ENCODE assay signal across 13 cellular contexts in genomic region chr3:23094890-23095462, GRCh38.
DNase-seq lines count a peak whose midpoint lies in the region; ATAC-seq, FAIRE-seq and TF ChIP-seq lines count a peak whose summit lies in the region.
"Had no signal": no experiment of that assay in that cellular context is flagged by ENCODE, and none has a peak within 500 bp of the region (broad histone marks: within the 10 kb centered on the region; RNA-seq: fewer than 3 reads in every experiment).

No MANE protein-coding gene starts in this region.

- ATAC-seq in A549 (peak; percentile 95 to 99), foreskin keratinocyte (peak; percentile 98), GM21528 (IDR thresholded peaks at IDR 0.05; ENCODE audit: low FRiP score, unreplicated experiment) (no peak), HG02870 (IDR thresholded peaks at IDR 0.05; ENCODE audit: unreplicated experiment) (no peak)

- no peaks in the 10 kb centered on the region for H3K4me1 Mint-ChIP-seq in HFFc6 (ENCODE audit: low read depth)
- H3K4me1 Mint-ChIP-seq: activated naive CD8-positive, alpha-beta T cell treated with anti-CD3 and anti-CD28 coated beads, Interleukin-2, amount 10 ng/mL, durations not matched to agents 7 days and 5 days had no signal

- no peaks in the 10 kb centered on the region for H3K36me3 Mint-ChIP-seq in HFFc6 (ENCODE audit: low read depth)
- H3K36me3 Mint-ChIP-seq: activated naive CD8-positive, alpha-beta T cell treated with anti-CD3 and anti-CD28 coated beads, Interleukin-2, amount 10 ng/mL, durations not matched to agents 7 days and 5 days had no signal

- no peak for TF ChIP-seq EP300 in A549 (IDR thresholded peaks at IDR 0.05)

- no peak for TF ChIP-seq RAD21 in A549 (conservative IDR thresholded peaks at IDR 0.05 in 1 of 2, IDR thresholded peaks at IDR 0.05 in 1 of 2)

- peaks cover 23% of the 10 kb centered on the region for H3K4me1 ChIP-seq in A549
- no peaks in the 10 kb centered on the region for H3K4me1 ChIP-seq in foreskin keratinocyte
- H3K4me1 ChIP-seq in vagina = no peaks in the 10 kb centered on the region
- H3K4me1 ChIP-seq in thyroid gland = peaks cover 0 to 9% of the 10 kb centered on the region in 2 donors

- DNase-seq in A549 (ENCODE audit: low read depth in 1 of 2, low spot score in 1 of 2) (peak; percentile 68 to 70), HFFc6 (peak; percentile 19), RPMI7951 (ENCODE audit: low read depth) (peak; percentile 78), foreskin keratinocyte (peak; percentile 62 to 81), vagina (ENCODE audit: extremely low spot score in 2 of 2) (no peak), thyroid gland (no peak)
- DNase-seq: activated B cell treated with CpG ODN at 0.5 μM for 24 hours; activated naive CD8-positive, alpha-beta T cell treated with anti-CD3 and anti-CD28 coated beads, Interleukin-2, amount 10 ng/mL, durations not matched to agents 7 days and 5 days; esophagus squamous epithelium; NCI-H524 treated with DMSO at 0.1 percent for 48 hours had no signal

- H3K9me3 ChIP-seq in A549 = no peaks in the 10 kb centered on the region
- no peaks in the 10 kb centered on the region for H3K9me3 ChIP-seq in vagina
- H3K9me3 ChIP-seq in thyroid gland = no peaks in the 10 kb centered on the region
- H3K9me3 ChIP-seq: esophagus squamous epithelium had no signal

- TF ChIP-seq CTCF in A549 (IDR thresholded peaks at IDR 0.05) (no peak), HFFc6 (IDR thresholded peaks at IDR 0.05) (no peak), foreskin keratinocyte (conservative IDR thresholded peaks at IDR 0.05) (no peak), vagina (IDR thresholded peaks at IDR 0.05) (no peak), thyroid gland (IDR thresholded peaks at IDR 0.05) (no peak)

- POLR2A ChIA-PET in A549 (lab: Yijun Ruan, JAX) = no interaction called here

- peak overlapping the region; percentile 57 for H3K4me2 ChIP-seq in A549

- H3K27ac Mint-ChIP-seq in HFFc6 = no peak overlapping the region
- H3K27ac Mint-ChIP-seq: activated B cell treated with CpG ODN at 0.5 μM for 24 hours; activated naive CD8-positive, alpha-beta T cell treated with anti-CD3 and anti-CD28 coated beads, Interleukin-2, amount 10 ng/mL, durations not matched to agents 7 days and 5 days; B cell had no signal

- peak; percentile 89 for FAIRE-seq in A549 (lab: Jason Lieb, UNC)

- 25% methylated on average over 4 of the region's 4 CpGs for WGBS in A549 (ENCODE audit: missing lambda C conversion rate)
- WGBS in thyroid gland, 2 donors = 96 to 97% methylated on average over 4 of the region's 4 CpGs

- CTCF ChIA-PET in A549 (lab: Yijun Ruan, JAX) = no interaction called here

- H3K9me3 Mint-ChIP-seq in HFFc6 = no peaks in the 10 kb centered on the region
- H3K9me3 Mint-ChIP-seq: activated B cell treated with CpG ODN at 0.5 μM for 24 hours had no signal

- TF ChIP-seq POLR2A in A549 (IDR thresholded peaks at IDR 0.05; ENCODE audit: low read length) (no peak), vagina (IDR thresholded peaks at IDR 0.05) (no peak), thyroid gland (IDR thresholded peaks at IDR 0.05) (no peak)

- H3K27me3 ChIP-seq in foreskin keratinocyte (peaks cover 44% of the 10 kb centered on the region), vagina (no peaks in the 10 kb centered on the region), thyroid gland (no peaks in the 10 kb centered on the region)
- H3K27me3 ChIP-seq: esophagus squamous epithelium had no signal

- no peak overlapping the region for H3K4me3 Mint-ChIP-seq in HFFc6
- H3K4me3 Mint-ChIP-seq: activated B cell treated with CpG ODN at 0.5 μM for 24 hours; activated naive CD8-positive, alpha-beta T cell treated with anti-CD3 and anti-CD28 coated beads, Interleukin-2, amount 10 ng/mL, durations not matched to agents 7 days and 5 days; B cell had no signal

- H3K36me3 ChIP-seq in vagina (no peaks in the 10 kb centered on the region), thyroid gland (no peaks in the 10 kb centered on the region)
- H3K36me3 ChIP-seq: esophagus squamous epithelium had no signal

- intact Hi-C loops in vagina (cut with DNase I) (no loop called here), thyroid gland (cut with DNase I) (no loop called here)

- H3K4me3 ChIP-seq in A549 (no peak overlapping the region), vagina (no peak overlapping the region), thyroid gland (replicated peaks in 1 of 3) (no peak overlapping the region)
- H3K4me3 ChIP-seq: esophagus squamous epithelium had no signal

- no peak overlapping the region for H3K27ac ChIP-seq in A549
- H3K27ac ChIP-seq in foreskin keratinocyte = no peak overlapping the region
- H3K27ac ChIP-seq in vagina = no peak overlapping the region
- H3K27ac ChIP-seq in thyroid gland = no peak overlapping the region
- H3K27ac ChIP-seq: esophagus squamous epithelium had no signal

- H3K27me3 Mint-ChIP-seq in HFFc6 (ENCODE audit: insufficient read depth) = peaks cover 3% of the 10 kb centered on the region
- H3K27me3 Mint-ChIP-seq: B cell had no signal

TF ChIP-seq in A549, 52 proteins besides CTCF, POLR2A, EP300 and RAD21:
- TF ChIP-seq HOXA7 (CRISPR knock-in tag; IDR thresholded peaks at IDR 0.05) (no peak), FOXS1 (CRISPR knock-in tag; IDR thresholded peaks at IDR 0.05) (peak; percentile 95), JUNB (IDR thresholded peaks at IDR 0.05) (peak; percentile 77), ZFP36 (IDR thresholded peaks at IDR 0.05; ENCODE audit: borderline replicate concordance, partially characterized antibody) (no peak), SMC3 (IDR thresholded peaks at IDR 0.05) (no peak), SREBF2 (IDR thresholded peaks at IDR 0.05) (no peak), ZNF302 (CRISPR knock-in tag; IDR thresholded peaks at IDR 0.05) (no peak), MAX (IDR thresholded peaks at IDR 0.05) (peak; percentile 28; the same call in 1 of the 2 replicates), CEBPB (IDR thresholded peaks at IDR 0.05) (peak in 1 of 2 experiments; percentile 34; a peak in 1 of 4 replicates), ELK1 (IDR thresholded peaks at IDR 0.05; ENCODE audit: low read depth, low read length) (no peak), KDM1A (IDR thresholded peaks at IDR 0.05; ENCODE audit: low read depth) (no peak), GATA3 (IDR thresholded peaks at IDR 0.05; ENCODE audit: borderline replicate concordance) (no peak), TP53 (CRISPR knock-in tag; IDR thresholded peaks at IDR 0.05) (no peak), HOXB13 (CRISPR knock-in tag; IDR thresholded peaks at IDR 0.05; ENCODE audit: low read depth) (no peak), FOSL2 (IDR thresholded peaks at IDR 0.05) (peak; percentile 82), FOSL2 (CRISPR knock-in tag; IDR thresholded peaks at IDR 0.05) (peak; percentile 95)

Comparison
In these comparisons a context has a peak if more than half of its experiments do, and no peak if none do; other contexts are left out.
1. ATAC-seq: peak in A549 (2 of 2) and foreskin keratinocyte (single experiment); none in GM21528 (single experiment) and HG02870 (single experiment).
2. DNase-seq: peak in A549 (2 of 2), HFFc6 (single experiment), RPMI7951 (single experiment) and foreskin keratinocyte (2 of 2); none in vagina (0 of 2) and thyroid gland (0 of 2).